In the genomic region with DNA sequence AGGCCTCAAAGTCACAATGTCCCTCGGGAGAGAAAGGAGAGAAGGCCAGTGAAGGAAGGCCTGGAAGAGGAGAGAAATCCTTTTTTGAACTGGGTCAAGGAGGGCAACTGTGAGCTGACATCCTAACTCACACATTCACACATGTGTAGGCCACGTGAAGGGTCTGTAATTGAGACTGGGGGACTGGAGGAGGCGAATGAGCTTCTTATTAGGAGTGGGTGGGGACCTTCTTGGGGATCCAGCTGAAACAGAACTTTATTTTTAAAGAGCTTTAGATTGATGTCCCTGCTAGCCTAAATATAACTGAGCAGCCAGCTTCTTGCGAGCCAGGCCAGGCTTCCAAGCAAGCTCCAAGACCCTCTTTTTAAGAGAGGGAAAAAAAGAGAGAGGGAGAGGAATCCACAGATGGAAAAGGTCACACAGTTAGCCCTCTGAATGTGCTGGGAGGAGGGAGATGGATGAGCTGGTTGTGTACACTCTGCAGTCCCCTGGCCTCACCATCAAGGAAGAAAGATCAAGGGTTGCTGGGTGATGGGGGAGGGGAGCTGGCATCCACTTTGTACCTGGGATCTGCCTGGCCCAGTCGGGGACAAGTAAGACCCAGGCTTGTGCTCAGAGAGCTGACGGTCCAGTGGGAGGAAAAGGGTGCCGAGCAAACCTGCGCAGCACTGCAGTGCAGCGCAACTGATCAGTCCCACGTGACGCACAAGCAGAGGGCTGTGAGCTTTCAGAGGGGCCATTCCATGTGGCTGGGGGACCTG, we compare ENCODE assay signal across 1 cellular context.
TF ChIP-seq lines count a peak whose summit lies in the region.

No MANE protein-coding gene starts in this region.

TF ChIP-seq in HepG2, 621 proteins besides CTCF, POLR2A, EP300 and RAD21 (continued from another document and continues in another):
- no peak for TF ChIP-seq PRPF4 (IDR thresholded peaks at IDR 0.05; ENCODE audit: low read depth, low read length, poor library complexity, severe bottlenecking)
- peak; percentile 63; the same call in 1 of the 2 replicates for TF ChIP-seq ZNF292 (CRISPR knock-in tag; IDR thresholded peaks at IDR 0.05; ENCODE audit: borderline replicate concordance, low read depth)
- TF ChIP-seq, protein P1, sequence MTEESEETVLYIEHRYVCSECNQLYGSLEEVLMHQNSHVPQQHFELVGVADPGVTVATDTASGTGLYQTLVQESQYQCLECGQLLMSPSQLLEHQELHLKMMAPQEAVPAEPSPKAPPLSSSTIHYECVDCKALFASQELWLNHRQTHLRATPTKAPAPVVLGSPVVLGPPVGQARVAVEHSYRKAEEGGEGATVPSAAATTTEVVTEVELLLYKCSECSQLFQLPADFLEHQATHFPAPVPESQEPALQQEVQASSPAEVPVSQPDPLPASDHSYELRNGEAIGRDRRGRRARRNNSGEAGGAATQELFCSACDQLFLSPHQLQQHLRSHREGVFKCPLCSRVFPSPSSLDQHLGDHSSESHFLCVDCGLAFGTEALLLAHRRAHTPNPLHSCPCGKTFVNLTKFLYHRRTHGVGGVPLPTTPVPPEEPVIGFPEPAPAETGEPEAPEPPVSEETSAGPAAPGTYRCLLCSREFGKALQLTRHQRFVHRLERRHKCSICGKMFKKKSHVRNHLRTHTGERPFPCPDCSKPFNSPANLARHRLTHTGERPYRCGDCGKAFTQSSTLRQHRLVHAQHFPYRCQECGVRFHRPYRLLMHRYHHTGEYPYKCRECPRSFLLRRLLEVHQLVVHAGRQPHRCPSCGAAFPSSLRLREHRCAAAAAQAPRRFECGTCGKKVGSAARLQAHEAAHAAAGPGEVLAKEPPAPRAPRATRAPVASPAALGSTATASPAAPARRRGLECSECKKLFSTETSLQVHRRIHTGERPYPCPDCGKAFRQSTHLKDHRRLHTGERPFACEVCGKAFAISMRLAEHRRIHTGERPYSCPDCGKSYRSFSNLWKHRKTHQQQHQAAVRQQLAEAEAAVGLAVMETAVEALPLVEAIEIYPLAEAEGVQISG (CRISPR knock-in tag; IDR thresholded peaks at IDR 0.05), result 0 out of 2 replicates have a peak, but pooled peaks have one; percentile 39
- TF ChIP-seq, protein P2, sequence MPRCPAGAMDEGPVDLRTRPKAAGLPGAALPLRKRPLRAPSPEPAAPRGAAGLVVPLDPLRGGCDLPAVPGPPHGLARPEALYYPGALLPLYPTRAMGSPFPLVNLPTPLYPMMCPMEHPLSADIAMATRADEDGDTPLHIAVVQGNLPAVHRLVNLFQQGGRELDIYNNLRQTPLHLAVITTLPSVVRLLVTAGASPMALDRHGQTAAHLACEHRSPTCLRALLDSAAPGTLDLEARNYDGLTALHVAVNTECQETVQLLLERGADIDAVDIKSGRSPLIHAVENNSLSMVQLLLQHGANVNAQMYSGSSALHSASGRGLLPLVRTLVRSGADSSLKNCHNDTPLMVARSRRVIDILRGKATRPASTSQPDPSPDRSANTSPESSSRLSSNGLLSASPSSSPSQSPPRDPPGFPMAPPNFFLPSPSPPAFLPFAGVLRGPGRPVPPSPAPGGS (CRISPR knock-in tag; IDR thresholded peaks at IDR 0.05), result no peak
- TF ChIP-seq, protein P3, sequence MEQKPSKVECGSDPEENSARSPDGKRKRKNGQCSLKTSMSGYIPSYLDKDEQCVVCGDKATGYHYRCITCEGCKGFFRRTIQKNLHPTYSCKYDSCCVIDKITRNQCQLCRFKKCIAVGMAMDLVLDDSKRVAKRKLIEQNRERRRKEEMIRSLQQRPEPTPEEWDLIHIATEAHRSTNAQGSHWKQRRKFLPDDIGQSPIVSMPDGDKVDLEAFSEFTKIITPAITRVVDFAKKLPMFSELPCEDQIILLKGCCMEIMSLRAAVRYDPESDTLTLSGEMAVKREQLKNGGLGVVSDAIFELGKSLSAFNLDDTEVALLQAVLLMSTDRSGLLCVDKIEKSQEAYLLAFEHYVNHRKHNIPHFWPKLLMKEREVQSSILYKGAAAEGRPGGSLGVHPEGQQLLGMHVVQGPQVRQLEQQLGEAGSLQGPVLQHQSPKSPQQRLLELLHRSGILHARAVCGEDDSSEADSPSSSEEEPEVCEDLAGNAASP (CRISPR knock-in tag; IDR thresholded peaks at IDR 0.05; ENCODE audit: borderline replicate concordance), result no peak
- no peak for TF ChIP-seq SETDB1 (CRISPR knock-in tag; IDR thresholded peaks at IDR 0.05; ENCODE audit: borderline replicate concordance)
- no peak for TF ChIP-seq NFIC (IDR thresholded peaks at IDR 0.05; ENCODE audit: low read length)
- TF ChIP-seq GATAD2A (CRISPR knock-in tag; IDR thresholded peaks at IDR 0.05), result no peak; the same call in 1 of the 2 replicates
- TF ChIP-seq, protein P4, sequence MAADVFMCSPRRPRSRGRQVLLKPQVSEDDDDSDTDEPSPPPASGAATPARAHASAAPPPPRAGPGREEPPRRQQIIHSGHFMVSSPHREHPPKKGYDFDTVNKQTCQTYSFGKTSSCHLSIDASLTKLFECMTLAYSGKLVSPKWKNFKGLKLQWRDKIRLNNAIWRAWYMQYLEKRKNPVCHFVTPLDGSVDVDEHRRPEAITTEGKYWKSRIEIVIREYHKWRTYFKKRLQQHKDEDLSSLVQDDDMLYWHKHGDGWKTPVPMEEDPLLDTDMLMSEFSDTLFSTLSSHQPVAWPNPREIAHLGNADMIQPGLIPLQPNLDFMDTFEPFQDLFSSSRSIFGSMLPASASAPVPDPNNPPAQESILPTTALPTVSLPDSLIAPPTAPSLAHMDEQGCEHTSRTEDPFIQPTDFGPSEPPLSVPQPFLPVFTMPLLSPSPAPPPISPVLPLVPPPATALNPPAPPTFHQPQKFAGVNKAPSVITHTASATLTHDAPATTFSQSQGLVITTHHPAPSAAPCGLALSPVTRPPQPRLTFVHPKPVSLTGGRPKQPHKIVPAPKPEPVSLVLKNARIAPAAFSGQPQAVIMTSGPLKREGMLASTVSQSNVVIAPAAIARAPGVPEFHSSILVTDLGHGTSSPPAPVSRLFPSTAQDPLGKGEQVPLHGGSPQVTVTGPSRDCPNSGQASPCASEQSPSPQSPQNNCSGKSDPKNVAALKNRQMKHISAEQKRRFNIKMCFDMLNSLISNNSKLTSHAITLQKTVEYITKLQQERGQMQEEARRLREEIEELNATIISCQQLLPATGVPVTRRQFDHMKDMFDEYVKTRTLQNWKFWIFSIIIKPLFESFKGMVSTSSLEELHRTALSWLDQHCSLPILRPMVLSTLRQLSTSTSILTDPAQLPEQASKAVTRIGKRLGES (CRISPR knock-in tag; IDR thresholded peaks at IDR 0.05; ENCODE audit: borderline replicate concordance), result no peak
- no peak for TF ChIP-seq ZC3H4 (CRISPR knock-in tag; IDR thresholded peaks at IDR 0.05; ENCODE audit: borderline replicate concordance)
- TF ChIP-seq KLF6 (CRISPR knock-in tag; IDR thresholded peaks at IDR 0.05), result no peak
- TF ChIP-seq TARDBP (CRISPR knock-in tag; IDR thresholded peaks at IDR 0.05), result no peak
- TF ChIP-seq ZNF776 (CRISPR knock-in tag; IDR thresholded peaks at IDR 0.05), result no peak
- TF ChIP-seq HNRNPK (IDR thresholded peaks at IDR 0.05; ENCODE audit: low read depth, low read length, poor library complexity, severe bottlenecking), result no peak
- no peak for TF ChIP-seq ZNF430 (CRISPR knock-in tag; IDR thresholded peaks at IDR 0.05)
- TF ChIP-seq JDP2 (CRISPR knock-in tag; IDR thresholded peaks at IDR 0.05; ENCODE audit: borderline replicate concordance), result no peak
- no peak for TF ChIP-seq ZNF160 (CRISPR knock-in tag; IDR thresholded peaks at IDR 0.05)
- no peak for TF ChIP-seq PCBP2 (optimal IDR thresholded peaks at IDR 0.05; ENCODE audit: low read depth, low read length, poor library complexity, severe bottlenecking)
- TF ChIP-seq, protein P5, sequence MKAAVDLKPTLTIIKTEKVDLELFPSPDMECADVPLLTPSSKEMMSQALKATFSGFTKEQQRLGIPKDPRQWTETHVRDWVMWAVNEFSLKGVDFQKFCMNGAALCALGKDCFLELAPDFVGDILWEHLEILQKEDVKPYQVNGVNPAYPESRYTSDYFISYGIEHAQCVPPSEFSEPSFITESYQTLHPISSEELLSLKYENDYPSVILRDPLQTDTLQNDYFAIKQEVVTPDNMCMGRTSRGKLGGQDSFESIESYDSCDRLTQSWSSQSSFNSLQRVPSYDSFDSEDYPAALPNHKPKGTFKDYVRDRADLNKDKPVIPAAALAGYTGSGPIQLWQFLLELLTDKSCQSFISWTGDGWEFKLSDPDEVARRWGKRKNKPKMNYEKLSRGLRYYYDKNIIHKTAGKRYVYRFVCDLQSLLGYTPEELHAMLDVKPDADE (CRISPR knock-in tag; IDR thresholded peaks at IDR 0.05), result no peak
- TF ChIP-seq, protein P6, sequence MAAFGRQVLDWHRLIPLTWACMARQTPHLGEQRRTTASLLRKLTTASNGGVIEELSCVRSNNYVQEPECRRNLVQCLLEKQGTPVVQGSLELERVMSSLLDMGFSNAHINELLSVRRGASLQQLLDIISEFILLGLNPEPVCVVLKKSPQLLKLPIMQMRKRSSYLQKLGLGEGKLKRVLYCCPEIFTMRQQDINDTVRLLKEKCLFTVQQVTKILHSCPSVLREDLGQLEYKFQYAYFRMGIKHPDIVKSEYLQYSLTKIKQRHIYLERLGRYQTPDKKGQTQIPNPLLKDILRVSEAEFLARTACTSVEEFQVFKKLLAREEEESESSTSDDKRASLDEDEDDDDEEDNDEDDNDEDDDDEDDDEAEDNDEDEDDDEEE (CRISPR knock-in tag; IDR thresholded peaks at IDR 0.05), result no peak
- no peak for TF ChIP-seq SIN3A (IDR thresholded peaks at IDR 0.05; ENCODE audit: borderline replicate concordance, low read depth, low read length)
- TF ChIP-seq, protein P7, sequence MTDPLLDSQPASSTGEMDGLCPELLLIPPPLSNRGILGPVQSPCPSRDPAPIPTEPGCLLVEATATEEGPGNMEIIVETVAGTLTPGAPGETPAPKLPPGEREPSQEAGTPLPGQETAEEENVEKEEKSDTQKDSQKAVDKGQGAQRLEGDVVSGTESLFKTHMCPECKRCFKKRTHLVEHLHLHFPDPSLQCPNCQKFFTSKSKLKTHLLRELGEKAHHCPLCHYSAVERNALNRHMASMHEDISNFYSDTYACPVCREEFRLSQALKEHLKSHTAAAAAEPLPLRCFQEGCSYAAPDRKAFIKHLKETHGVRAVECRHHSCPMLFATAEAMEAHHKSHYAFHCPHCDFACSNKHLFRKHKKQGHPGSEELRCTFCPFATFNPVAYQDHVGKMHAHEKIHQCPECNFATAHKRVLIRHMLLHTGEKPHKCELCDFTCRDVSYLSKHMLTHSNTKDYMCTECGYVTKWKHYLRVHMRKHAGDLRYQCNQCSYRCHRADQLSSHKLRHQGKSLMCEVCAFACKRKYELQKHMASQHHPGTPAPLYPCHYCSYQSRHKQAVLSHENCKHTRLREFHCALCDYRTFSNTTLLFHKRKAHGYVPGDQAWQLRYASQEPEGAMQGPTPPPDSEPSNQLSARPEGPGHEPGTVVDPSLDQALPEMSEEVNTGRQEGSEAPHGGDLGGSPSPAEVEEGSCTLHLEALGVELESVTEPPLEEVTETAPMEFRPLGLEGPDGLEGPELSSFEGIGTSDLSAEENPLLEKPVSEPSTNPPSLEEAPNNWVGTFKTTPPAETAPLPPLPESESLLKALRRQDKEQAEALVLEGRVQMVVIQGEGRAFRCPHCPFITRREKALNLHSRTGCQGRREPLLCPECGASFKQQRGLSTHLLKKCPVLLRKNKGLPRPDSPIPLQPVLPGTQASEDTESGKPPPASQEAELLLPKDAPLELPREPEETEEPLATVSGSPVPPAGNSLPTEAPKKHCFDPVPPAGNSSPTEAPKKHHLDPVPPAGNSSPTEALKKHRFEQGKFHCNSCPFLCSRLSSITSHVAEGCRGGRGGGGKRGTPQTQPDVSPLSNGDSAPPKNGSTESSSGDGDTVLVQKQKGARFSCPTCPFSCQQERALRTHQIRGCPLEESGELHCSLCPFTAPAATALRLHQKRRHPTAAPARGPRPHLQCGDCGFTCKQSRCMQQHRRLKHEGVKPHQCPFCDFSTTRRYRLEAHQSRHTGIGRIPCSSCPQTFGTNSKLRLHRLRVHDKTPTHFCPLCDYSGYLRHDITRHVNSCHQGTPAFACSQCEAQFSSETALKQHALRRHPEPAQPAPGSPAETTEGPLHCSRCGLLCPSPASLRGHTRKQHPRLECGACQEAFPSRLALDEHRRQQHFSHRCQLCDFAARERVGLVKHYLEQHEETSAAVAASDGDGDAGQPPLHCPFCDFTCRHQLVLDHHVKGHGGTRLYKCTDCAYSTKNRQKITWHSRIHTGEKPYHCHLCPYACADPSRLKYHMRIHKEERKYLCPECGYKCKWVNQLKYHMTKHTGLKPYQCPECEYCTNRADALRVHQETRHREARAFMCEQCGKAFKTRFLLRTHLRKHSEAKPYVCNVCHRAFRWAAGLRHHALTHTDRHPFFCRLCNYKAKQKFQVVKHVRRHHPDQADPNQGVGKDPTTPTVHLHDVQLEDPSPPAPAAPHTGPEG (CRISPR knock-in tag; IDR thresholded peaks at IDR 0.05), result no peak
- TF ChIP-seq SP5 (CRISPR knock-in tag; IDR thresholded peaks at IDR 0.05; ENCODE audit: borderline replicate concordance, low read depth), result 0 out of 2 replicates have a peak, but pooled peaks have one; percentile 27
- no peak for TF ChIP-seq FOXP1 (IDR thresholded peaks at IDR 0.05)
- TF ChIP-seq FOXP1 (CRISPR knock-in tag; IDR thresholded peaks at IDR 0.05), result no peak; the same call in 1 of the 2 replicates
- TF ChIP-seq RAD51 (IDR thresholded peaks at IDR 0.05; ENCODE audit: borderline replicate concordance), result no peak
- peak; percentile 97 for TF ChIP-seq ZNF263 (CRISPR knock-in tag; IDR thresholded peaks at IDR 0.05)
- TF ChIP-seq, protein P8, sequence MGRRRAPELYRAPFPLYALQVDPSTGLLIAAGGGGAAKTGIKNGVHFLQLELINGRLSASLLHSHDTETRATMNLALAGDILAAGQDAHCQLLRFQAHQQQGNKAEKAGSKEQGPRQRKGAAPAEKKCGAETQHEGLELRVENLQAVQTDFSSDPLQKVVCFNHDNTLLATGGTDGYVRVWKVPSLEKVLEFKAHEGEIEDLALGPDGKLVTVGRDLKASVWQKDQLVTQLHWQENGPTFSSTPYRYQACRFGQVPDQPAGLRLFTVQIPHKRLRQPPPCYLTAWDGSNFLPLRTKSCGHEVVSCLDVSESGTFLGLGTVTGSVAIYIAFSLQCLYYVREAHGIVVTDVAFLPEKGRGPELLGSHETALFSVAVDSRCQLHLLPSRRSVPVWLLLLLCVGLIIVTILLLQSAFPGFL (CRISPR knock-in tag; IDR thresholded peaks at IDR 0.05), result no peak
- peak; percentile 46; the same call in 1 of the 2 replicates for TF ChIP-seq ZMYM4 (CRISPR knock-in tag; IDR thresholded peaks at IDR 0.05)
- no peak for TF ChIP-seq ZNF354B (CRISPR knock-in tag; IDR thresholded peaks at IDR 0.05)
- 0 out of 2 replicates have a peak, but pooled peaks have one; percentile 24 for TF ChIP-seq KDM1A (CRISPR knock-in tag; IDR thresholded peaks at IDR 0.05)
- TF ChIP-seq, protein P9, sequence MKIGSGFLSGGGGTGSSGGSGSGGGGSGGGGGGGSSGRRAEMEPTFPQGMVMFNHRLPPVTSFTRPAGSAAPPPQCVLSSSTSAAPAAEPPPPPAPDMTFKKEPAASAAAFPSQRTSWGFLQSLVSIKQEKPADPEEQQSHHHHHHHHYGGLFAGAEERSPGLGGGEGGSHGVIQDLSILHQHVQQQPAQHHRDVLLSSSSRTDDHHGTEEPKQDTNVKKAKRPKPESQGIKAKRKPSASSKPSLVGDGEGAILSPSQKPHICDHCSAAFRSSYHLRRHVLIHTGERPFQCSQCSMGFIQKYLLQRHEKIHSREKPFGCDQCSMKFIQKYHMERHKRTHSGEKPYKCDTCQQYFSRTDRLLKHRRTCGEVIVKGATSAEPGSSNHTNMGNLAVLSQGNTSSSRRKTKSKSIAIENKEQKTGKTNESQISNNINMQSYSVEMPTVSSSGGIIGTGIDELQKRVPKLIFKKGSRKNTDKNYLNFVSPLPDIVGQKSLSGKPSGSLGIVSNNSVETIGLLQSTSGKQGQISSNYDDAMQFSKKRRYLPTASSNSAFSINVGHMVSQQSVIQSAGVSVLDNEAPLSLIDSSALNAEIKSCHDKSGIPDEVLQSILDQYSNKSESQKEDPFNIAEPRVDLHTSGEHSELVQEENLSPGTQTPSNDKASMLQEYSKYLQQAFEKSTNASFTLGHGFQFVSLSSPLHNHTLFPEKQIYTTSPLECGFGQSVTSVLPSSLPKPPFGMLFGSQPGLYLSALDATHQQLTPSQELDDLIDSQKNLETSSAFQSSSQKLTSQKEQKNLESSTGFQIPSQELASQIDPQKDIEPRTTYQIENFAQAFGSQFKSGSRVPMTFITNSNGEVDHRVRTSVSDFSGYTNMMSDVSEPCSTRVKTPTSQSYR (CRISPR knock-in tag; IDR thresholded peaks at IDR 0.05; ENCODE audit: borderline replicate concordance), result peak; percentile 97
- TF ChIP-seq ZNF234 (CRISPR knock-in tag; conservative IDR thresholded peaks at IDR 0.05), result no peak
